ENCODE assay signal across 8 cellular contexts in genomic region chr9:129028192-129028966, GRCh38. TPM values are rescaled to one million over a fixed set of nuclear protein-coding genes. Genes with fewer than 3 reads are reported as not detected.
DNase-seq lines count a peak whose midpoint lies in the region; ATAC-seq and TF ChIP-seq lines count a peak whose summit lies in the region.

Gene SH3GLB2 (minus strand): TSS chr9:129028331. CDS start chr9:129028154, 177 bp downstream.

- H3K27me3 ChIP-seq in GM23338 (ENCODE audit: insufficient read depth) (no peaks in the 10 kb centered on the region), RWPE2 (ENCODE audit: insufficient read depth, poor library complexity, severe bottlenecking) (no peaks in the 10 kb centered on the region), neural cell (ENCODE audit: insufficient read depth, low read depth, low read length) (no peaks in the 10 kb centered on the region)

- H3K27ac ChIP-seq in GM23338 (ENCODE audit: low read depth) (no peak within 1 kb of the TSS), RWPE2 (ENCODE audit: poor library complexity, severe bottlenecking) (peak within 1 kb of the TSS; percentile 31), neural cell (ENCODE audit: low read length) (peak within 1 kb of the TSS; percentile 20)

- H3K4me1 Mint-ChIP-seq in GM23338, result peaks cover 23% of the 10 kb centered on the region
- peaks cover 33% of the 10 kb centered on the region for H3K4me1 Mint-ChIP-seq in stimulated activated naive CD8-positive, alpha-beta T cell treated with anti-CD3 and anti-CD28 coated beads, Interleukin-15, amount 100 ng/mL, for 72 hours

- no peaks in the 10 kb centered on the region for H3K9me2 ChIP-seq in GM23338 (ENCODE audit: insufficient read depth)
- no peaks in the 10 kb centered on the region for H3K9me2 ChIP-seq in neural cell (ENCODE audit: insufficient read depth, low read length)

- H3K4me3 Mint-ChIP-seq in GM23338, result peak within 1 kb of the TSS; percentile 78
- H3K4me3 Mint-ChIP-seq in stimulated activated naive CD8-positive, alpha-beta T cell treated with anti-CD3 and anti-CD28 coated beads, Interleukin-15, amount 100 ng/mL, for 72 hours, result peak within 1 kb of the TSS; percentile 95 to 96

- DNase-seq in EH (ENCODE audit: low read depth) (peak; percentile 93), GM23338 (ENCODE audit: low spot score) (peak; percentile 90), RWPE2 (ENCODE audit: low spot score) (peak; percentile 94), fibroblast of the aortic adventitia (ENCODE audit: low read depth) (peak; percentile 95)
- peak; percentile 87 for DNase-seq in activated effector memory CD4-positive, alpha-beta T cell treated with Interleukin-2 at 50 U/mL for 16 hours
- peak; percentile 93 to 94 for DNase-seq in stimulated activated naive CD8-positive, alpha-beta T cell treated with anti-CD3 and anti-CD28 coated beads, Interleukin-15, amount 100 ng/mL, for 72 hours

- peak within 1 kb of the TSS; percentile 67; the same call in 1 of the 2 replicates for H3K27ac Mint-ChIP-seq in GM23338
- H3K27ac Mint-ChIP-seq in stimulated activated naive CD8-positive, alpha-beta T cell treated with anti-CD3 and anti-CD28 coated beads, Interleukin-15, amount 100 ng/mL, for 72 hours, result peak within 1 kb of the TSS; percentile 92 to 95

- H3K36me3 Mint-ChIP-seq in GM23338 (ENCODE audit: low read depth), result no peaks in the 10 kb centered on the region; the same call in 2 of the 3 replicates

- no peak for TF ChIP-seq RAD21 in neural cell (conservative IDR thresholded peaks at IDR 0.05)

- ATAC-seq in GM23338 (peak; percentile 65), RWPE2 (ENCODE audit: low read depth) (peak; percentile 79)
- peak; percentile 87 for ATAC-seq in stimulated activated naive CD8-positive, alpha-beta T cell treated with anti-CD3 and anti-CD28 coated beads, Interleukin-15, amount 100 ng/mL, for 72 hours

- H3F3A ChIP-seq in GM23338 (replicated peaks; ENCODE audit: low read depth) (no peaks in the 10 kb centered on the region), neural cell (ENCODE audit: insufficient read depth, low read length, poor library complexity, severe bottlenecking) (no peaks in the 10 kb centered on the region)

- H3K79me2 ChIP-seq in GM23338 (replicated peaks; ENCODE audit: insufficient read depth) (peaks cover 38% of the 10 kb centered on the region), neural cell (replicated peaks; ENCODE audit: insufficient read depth, low read length) (peaks cover 15% of the 10 kb centered on the region)

- no peaks in the 10 kb centered on the region for H3K9me3 ChIP-seq in RWPE2 (ENCODE audit: severe bottlenecking)
- H3K9me3 ChIP-seq in neural cell (ENCODE audit: low read length), result no peaks in the 10 kb centered on the region

- H2AFZ ChIP-seq in GM23338 (peak within 1 kb of the TSS; percentile 69; the same call in 1 of the 2 replicates), neural cell (ENCODE audit: low read depth, low read length) (no peak within 1 kb of the TSS)

- H3K36me3 ChIP-seq in GM23338 (ENCODE audit: insufficient read depth) (no peaks in the 10 kb centered on the region), RWPE2 (ENCODE audit: low read depth) (no peaks in the 10 kb centered on the region), neural cell (ENCODE audit: insufficient read depth, low read length) (no peaks in the 10 kb centered on the region)

- TF ChIP-seq EP300 in neural cell (conservative IDR thresholded peaks at IDR 0.05; ENCODE audit: poor library complexity, severe bottlenecking), result no peak

- no peaks in the 10 kb centered on the region for H3K9me3 Mint-ChIP-seq in GM23338
- H3K9me3 Mint-ChIP-seq in stimulated activated naive CD8-positive, alpha-beta T cell treated with anti-CD3 and anti-CD28 coated beads, Interleukin-15, amount 100 ng/mL, for 72 hours, result no peaks in the 10 kb centered on the region

- peak; percentile 68 to 73 for TF ChIP-seq CTCF in GM23338 (conservative IDR thresholded peaks at IDR 0.05; ENCODE audit: low read depth in 2 of 2)
- TF ChIP-seq CTCF in LNCAP (IDR thresholded peaks at IDR 0.05), result peak; percentile 86
- peak; percentile 96 for TF ChIP-seq CTCF in RWPE2 (IDR thresholded peaks at IDR 0.05; ENCODE audit: poor library complexity, severe bottlenecking)
- TF ChIP-seq CTCF in fibroblast of the aortic adventitia (IDR thresholded peaks at IDR 0.05; ENCODE audit: insufficient read depth, low read length), result peak; percentile 89
- peak; percentile 69 for TF ChIP-seq CTCF in neural cell (IDR thresholded peaks at IDR 0.05; ENCODE audit: poor library complexity, severe bottlenecking)

- H4K20me1 ChIP-seq in GM23338 (replicated peaks; ENCODE audit: insufficient read depth) (peaks cover 14% of the 10 kb centered on the region), neural cell (ENCODE audit: insufficient read depth) (no peaks in the 10 kb centered on the region)

- H3K4me2 ChIP-seq in GM23338 (peak within 1 kb of the TSS; percentile 79), neural cell (ENCODE audit: low read length) (peak within 1 kb of the TSS; percentile 76)

- H3K4me3 ChIP-seq in GM23338 (peak within 1 kb of the TSS; percentile 78), RWPE2 (ENCODE audit: severe bottlenecking) (peak within 1 kb of the TSS; percentile 88), fibroblast of the aortic adventitia (ENCODE audit: low read depth, low read length) (peak within 1 kb of the TSS; percentile 84), neural cell (ENCODE audit: low read length) (peak within 1 kb of the TSS; percentile 92)

- H3K9ac ChIP-seq in neural cell (ENCODE audit: low read length), result peak within 1 kb of the TSS; percentile 65

- H3K27me3 Mint-ChIP-seq in GM23338 (ENCODE audit: insufficient read depth, low read depth, poor library complexity), result no peaks in the 10 kb centered on the region
- H3K27me3 Mint-ChIP-seq in stimulated activated naive CD8-positive, alpha-beta T cell treated with anti-CD3 and anti-CD28 coated beads, Interleukin-15, amount 100 ng/mL, for 72 hours, result no peaks in the 10 kb centered on the region

- H3K4me1 ChIP-seq in GM23338 (ENCODE audit: insufficient read depth) (peaks cover 9% of the 10 kb centered on the region), RWPE2 (ENCODE audit: insufficient read depth, poor library complexity, severe bottlenecking) (peaks cover 8% of the 10 kb centered on the region)

TF ChIP-seq in GM23338, 12 proteins besides CTCF, POLR2A, EP300 and RAD21:
- no peak for TF ChIP-seq ETS1 (IDR thresholded peaks at IDR 0.05)
- peak; percentile 35; the same call in 1 of the 2 replicates for TF ChIP-seq POLR2AphosphoS5 (IDR thresholded peaks at IDR 0.05; ENCODE audit: low read depth)

TF ChIP-seq in neural cell, 6 proteins besides CTCF, POLR2A, EP300 and RAD21:
- TF ChIP-seq POLR2AphosphoS5 (IDR thresholded peaks at IDR 0.05) (peak; percentile 66), EZH2 (IDR thresholded peaks at IDR 0.05; ENCODE audit: borderline replicate concordance, insufficient read depth, low read length, poor library complexity, severe bottlenecking) (no peak)

RNA-seq across cellular contexts. Expression of gene SH3GLB2, which starts in this region (rescaled TPM):
- total RNA-seq in GM23338 (2014; rRNA removed; shearing (Covaris generic)), result 64.3 and 68.0 TPM in 2 replicates
- polyA plus RNA-seq in GM23338 (2016; fragmentation: Nextera tagmentation; extraction: Ambion mirVana), result 21.9 and 22.8 TPM in 2 replicates
- 32.1 and 41.0 TPM in 2 replicates for total RNA-seq in fibroblast of the aortic adventitia (ENCODE audit: low replicate concordance)
- 128 and 160 TPM in 2 replicates for polyA plus RNA-seq in neural cell
- polyA minus RNA-seq in neural cell, result 70.7 and 73.8 TPM in 2 replicates
